In the genomic region with DNA sequence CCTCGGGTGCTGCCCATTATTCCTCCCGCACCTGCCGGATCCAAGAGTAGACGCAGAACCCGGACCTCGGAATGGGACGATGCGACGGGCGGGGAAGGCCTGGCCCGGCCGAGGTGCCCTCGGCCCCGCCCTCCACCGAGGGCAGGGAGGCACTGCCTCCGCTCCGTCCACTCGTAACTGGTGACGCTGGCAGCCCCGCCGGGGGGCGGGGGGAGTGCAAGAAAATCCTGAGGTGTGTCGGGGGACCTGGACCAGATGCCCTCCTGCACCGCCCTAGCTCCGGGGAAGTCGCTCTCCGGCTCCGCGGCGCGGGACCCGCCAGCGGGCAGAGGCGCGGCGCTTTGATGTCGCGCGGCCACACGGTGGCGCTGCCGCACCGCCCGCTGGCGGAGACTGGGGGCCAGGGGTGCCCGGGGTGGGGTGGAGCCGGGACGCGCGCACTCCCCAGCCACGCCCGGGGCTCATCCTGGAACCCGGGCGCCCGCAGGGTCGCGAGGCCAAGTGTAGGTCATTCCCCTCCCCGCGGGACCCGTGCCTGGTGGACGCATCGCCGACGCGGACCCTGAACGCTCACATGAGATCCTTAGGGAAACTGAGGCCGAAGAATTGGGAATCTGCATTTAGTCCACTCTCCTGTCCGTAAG, we compare ENCODE assay signal across 8 cellular contexts.
DNase-seq lines count a peak whose midpoint lies in the region; ATAC-seq and TF ChIP-seq lines count a peak whose summit lies in the region.

No MANE protein-coding gene starts in this region.

- DNase-seq in SKM-1 (lab: John Stamatoyannopoulos, UW; ENCODE audit: unreplicated experiment) = peak; percentile 8
- DNase-seq in SKM-1 treated with dmso at 0.1 percent for 144 hours (lab: John Stamatoyannopoulos, UW; ENCODE audit: unreplicated experiment) = no peak
- DNase-seq in NCI-H82 treated with DMSO at 0.1 percent for 48 hours (lab: John Stamatoyannopoulos, UW; ENCODE audit: unreplicated experiment) = peak; percentile 3
- peak; percentile 44 for DNase-seq in activated T-helper 2 cell treated with anti-CD3 and anti-CD28 coated beads, Interferon-gamma antibody, Interleukin-2, Interleukin-4, amounts not matched to agents 10 μg/mL and 5 μg/mL and 100 μg/mL, durations not matched to agents 14 hours and 24 hours and 36 hours (ENCODE audit: low spot score)
- peak; percentile 43 to 79 for DNase-seq in foreskin fibroblast
- DNase-seq in nephron progenitor cell = peak; percentile 80
- DNase-seq in stomach = peak; percentile 61

- peak; percentile 62 for TF ChIP-seq CTCF in foreskin fibroblast (IDR thresholded peaks at IDR 0.05; ENCODE audit: low read depth, low read length)
- peak; percentile 73 for TF ChIP-seq CTCF in nephron progenitor cell (IDR thresholded peaks at IDR 0.05)
- TF ChIP-seq CTCF in stomach (IDR thresholded peaks at IDR 0.05) = peak in 5 of 7 experiments; percentile 46 to 97 (median 81)

- H3K4me3 Mint-ChIP-seq in activated T-helper 2 cell treated with anti-CD3 and anti-CD28 coated beads, Interferon-gamma antibody, Interleukin-2, Interleukin-4, amounts not matched to agents 10 μg/mL and 5 μg/mL and 100 μg/mL, durations not matched to agents 14 hours and 24 hours and 36 hours (ENCODE audit: low read depth) = peak overlapping the region; percentile 71
- peak overlapping the region; percentile 80 for H3K4me3 Mint-ChIP-seq in nephron progenitor cell

- H3K9me3 ChIP-seq in stomach = no peaks in the 10 kb centered on the region

- intact Hi-C loops in activated T-helper 2 cell treated with anti-CD3 and anti-CD28 coated beads, Interferon-gamma antibody, Interleukin-2, Interleukin-4, amounts not matched to agents 10 μg/mL and 5 μg/mL and 100 μg/mL, durations not matched to agents 14 hours and 24 hours and 36 hours (cut with micrococcal nuclease) = loop anchor here (1.0 to 5.0 kb wide), 2 partner anchors 390 to 888 kb away; a partner anchor contains a TSS
- intact Hi-C loops in stomach (cut with DNase I; ENCODE audit: low total_unique reads) = loop anchor here (5.0 kb wide), 1 partner anchor 890 kb away; no protein-coding TSS in a partner anchor

- TF ChIP-seq POLR2A in stomach (IDR thresholded peaks at IDR 0.05) = no peak

- H3K36me3 Mint-ChIP-seq in activated T-helper 2 cell treated with anti-CD3 and anti-CD28 coated beads, Interferon-gamma antibody, Interleukin-2, Interleukin-4, amounts not matched to agents 10 μg/mL and 5 μg/mL and 100 μg/mL, durations not matched to agents 14 hours and 24 hours and 36 hours (ENCODE audit: low read depth) = no peaks in the 10 kb centered on the region
- H3K36me3 Mint-ChIP-seq in nephron progenitor cell (ENCODE audit: low read depth) = no peaks in the 10 kb centered on the region

- 0 to 2% (median 1%) methylated on average over 23 to 68 of the region's 68 CpGs for WGBS in stomach, 5 donors

- peak overlapping the region in 1 of 5 donors; percentile 21 for H3K27ac ChIP-seq in stomach

- TF ChIP-seq EP300 in stomach (IDR thresholded peaks at IDR 0.05) = no peak

- peak overlapping the region; percentile 53 to 62 for H3K4me3 ChIP-seq in foreskin fibroblast (ENCODE audit: low read depth in 1 of 2, low read length in 2 of 2)
- peak overlapping the region; percentile 49 to 71 (median 56) for H3K4me3 ChIP-seq in stomach

- H3K4me1 ChIP-seq in stomach = peaks cover 13 to 21% (median 14%) of the 10 kb centered on the region in 4 donors

- H3K27me3 Mint-ChIP-seq in activated T-helper 2 cell treated with anti-CD3 and anti-CD28 coated beads, Interferon-gamma antibody, Interleukin-2, Interleukin-4, amounts not matched to agents 10 μg/mL and 5 μg/mL and 100 μg/mL, durations not matched to agents 14 hours and 24 hours and 36 hours (ENCODE audit: low read depth) = peaks cover 56% of the 10 kb centered on the region
- peaks cover 65% of the 10 kb centered on the region for H3K27me3 Mint-ChIP-seq in nephron progenitor cell (ENCODE audit: low read depth, poor library complexity)

- no peaks in the 10 kb centered on the region for H3K4me1 Mint-ChIP-seq in activated T-helper 2 cell treated with anti-CD3 and anti-CD28 coated beads, Interferon-gamma antibody, Interleukin-2, Interleukin-4, amounts not matched to agents 10 μg/mL and 5 μg/mL and 100 μg/mL, durations not matched to agents 14 hours and 24 hours and 36 hours (ENCODE audit: low read depth)
- peaks cover 11% of the 10 kb centered on the region for H3K4me1 Mint-ChIP-seq in nephron progenitor cell

- no peaks in the 10 kb centered on the region for H3K9me3 Mint-ChIP-seq in activated T-helper 2 cell treated with anti-CD3 and anti-CD28 coated beads, Interferon-gamma antibody, Interleukin-2, Interleukin-4, amounts not matched to agents 10 μg/mL and 5 μg/mL and 100 μg/mL, durations not matched to agents 14 hours and 24 hours and 36 hours
- H3K9me3 Mint-ChIP-seq in nephron progenitor cell = peaks cover 7% of the 10 kb centered on the region

- ATAC-seq in HG02970 (IDR thresholded peaks at IDR 0.05; ENCODE audit: low FRiP score, unreplicated experiment) = peak; percentile 84

- H3K36me3 ChIP-seq in stomach = no peaks in the 10 kb centered on the region

- H3K27me3 ChIP-seq in stomach = peaks cover 0 to 56% (median 10%) of the 10 kb centered on the region in 3 donors

- H3K27ac Mint-ChIP-seq in activated T-helper 2 cell treated with anti-CD3 and anti-CD28 coated beads, Interferon-gamma antibody, Interleukin-2, Interleukin-4, amounts not matched to agents 10 μg/mL and 5 μg/mL and 100 μg/mL, durations not matched to agents 14 hours and 24 hours and 36 hours = no peak overlapping the region
- no peak overlapping the region for H3K27ac Mint-ChIP-seq in nephron progenitor cell
